In genomic region chr6:15312500-15312899, GRCh38 we compare ENCODE assay signal across 12 cellular contexts.
DNase-seq lines count a peak whose midpoint lies in the region; ATAC-seq, FAIRE-seq and TF ChIP-seq lines count a peak whose summit lies in the region.
"Had no signal": no experiment of that assay in that cellular context is flagged by ENCODE, and none has a peak within 500 bp of the region (broad histone marks: within the 10 kb centered on the region; RNA-seq: fewer than 3 reads in every experiment).

No MANE protein-coding gene starts in this region.

- peak overlapping the region; percentile 11 for H2AFZ ChIP-seq in endothelial cell of umbilical vein (ENCODE audit: low read depth, low read length)

- CTCF ChIA-PET in endothelial cell of umbilical vein (lab: Charles Lee) = interaction anchor here (1.4 kb wide), 1 partner anchor 10 kb away, joined by 3 read pairs; no protein-coding TSS in a partner anchor

- peaks cover 71% of the 10 kb centered on the region for H3K4me1 Mint-ChIP-seq in activated CD4-positive, alpha-beta T cell treated with anti-CD3 and anti-CD28 coated beads, Interleukin-2, amount 10 ng/mL, durations not matched to agents 24 days and 14 days
- peaks cover 69% of the 10 kb centered on the region for H3K4me1 Mint-ChIP-seq in stimulated activated effector memory CD8-positive, alpha-beta T cell treated with anti-CD3 and anti-CD28 coated beads, Interleukin-12 subunit alpha, Interleukin-12 subunit beta, amount 100 ng/mL, for 72 hours

- FAIRE-seq in endothelial cell of umbilical vein (lab: Jason Lieb, UNC) = peak; percentile 79
- FAIRE-seq: TTC549, urothelium cell line had no signal

- H3K79me2 ChIP-seq in endothelial cell of umbilical vein (ENCODE audit: control insufficient read depth, insufficient read depth, low read length) = peaks cover 15% of the 10 kb centered on the region

- H4K20me1 ChIP-seq in endothelial cell of umbilical vein (replicated peaks; ENCODE audit: control insufficient read depth, extremely low read depth, insufficient read depth, low read length) = no peaks in the 10 kb centered on the region

- no peaks in the 10 kb centered on the region for H3K27me3 Mint-ChIP-seq in activated CD4-positive, alpha-beta T cell treated with anti-CD3 and anti-CD28 coated beads, Interleukin-2, amount 10 ng/mL, durations not matched to agents 24 days and 14 days

- POLR2A ChIA-PET in endothelial cell of umbilical vein (lab: Charles Lee) = no interaction called here

- H3K4me3 ChIP-seq in SK-N-MC (peak overlapping the region; percentile 57; the same call in 1 of the 2 replicates), endothelial cell of umbilical vein (replicated peaks in 1 of 3; ENCODE audit: insufficient read depth in 1 of 3, low read depth in 1 of 3, low read length in 3 of 3) (peak overlapping the region in 1 of 3 experiments; percentile 4)
- H3K4me3 ChIP-seq: coronary artery had no signal

- H3K27me3 ChIP-seq in endothelial cell of umbilical vein (ENCODE audit: control insufficient read depth in 2 of 2, insufficient read depth in 2 of 2, low read length in 2 of 2) = no peaks in the 10 kb centered on the region

- peaks cover 24% of the 10 kb centered on the region for H3K36me3 Mint-ChIP-seq in activated CD4-positive, alpha-beta T cell treated with anti-CD3 and anti-CD28 coated beads, Interleukin-2, amount 10 ng/mL, durations not matched to agents 24 days and 14 days (ENCODE audit: low read depth)
- peaks cover 26% of the 10 kb centered on the region for H3K36me3 Mint-ChIP-seq in stimulated activated effector memory CD8-positive, alpha-beta T cell treated with anti-CD3 and anti-CD28 coated beads, Interleukin-12 subunit alpha, Interleukin-12 subunit beta, amount 100 ng/mL, for 72 hours

- H3K27ac ChIP-seq in SK-N-MC (no peak overlapping the region), endothelial cell of umbilical vein (ENCODE audit: insufficient read depth, low read depth, low read length) (peak overlapping the region; percentile 29)
- H3K27ac ChIP-seq: coronary artery had no signal

- H3K9me3 Mint-ChIP-seq in activated CD4-positive, alpha-beta T cell treated with anti-CD3 and anti-CD28 coated beads, Interleukin-2, amount 10 ng/mL, durations not matched to agents 24 days and 14 days = peaks cover 3% of the 10 kb centered on the region
- no peaks in the 10 kb centered on the region for H3K9me3 Mint-ChIP-seq in stimulated activated effector memory CD8-positive, alpha-beta T cell treated with anti-CD3 and anti-CD28 coated beads, Interleukin-12 subunit alpha, Interleukin-12 subunit beta, amount 100 ng/mL, for 72 hours

- no peaks in the 10 kb centered on the region for H3K9me1 ChIP-seq in endothelial cell of umbilical vein (replicated peaks; ENCODE audit: control insufficient read depth, extremely low read depth, insufficient read depth, low read length)

- H3K4me3 Mint-ChIP-seq in activated CD4-positive, alpha-beta T cell treated with anti-CD3 and anti-CD28 coated beads, Interleukin-2, amount 10 ng/mL, durations not matched to agents 24 days and 14 days = peak overlapping the region; percentile 12
- H3K4me3 Mint-ChIP-seq in stimulated activated effector memory CD8-positive, alpha-beta T cell treated with anti-CD3 and anti-CD28 coated beads, Interleukin-12 subunit alpha, Interleukin-12 subunit beta, amount 100 ng/mL, for 72 hours = no peak overlapping the region

- peak overlapping the region; percentile 85 for H3K27ac Mint-ChIP-seq in activated CD4-positive, alpha-beta T cell treated with anti-CD3 and anti-CD28 coated beads, Interleukin-2, amount 10 ng/mL, durations not matched to agents 24 days and 14 days
- H3K27ac Mint-ChIP-seq in stimulated activated effector memory CD8-positive, alpha-beta T cell treated with anti-CD3 and anti-CD28 coated beads, Interleukin-12 subunit alpha, Interleukin-12 subunit beta, amount 100 ng/mL, for 72 hours = peak overlapping the region; percentile 4

- peaks cover 38% of the 10 kb centered on the region for H3K4me1 ChIP-seq in endothelial cell of umbilical vein (ENCODE audit: control insufficient read depth, extremely low read depth, insufficient read depth, low read length)

- H3K36me3 ChIP-seq in SK-N-MC (ENCODE audit: insufficient read depth, low read length) = no peaks in the 10 kb centered on the region
- H3K36me3 ChIP-seq in endothelial cell of umbilical vein (ENCODE audit: control insufficient read depth in 2 of 2, extremely low read depth in 1 of 2, insufficient read depth in 2 of 2, low read length in 2 of 2) = no peaks in the 10 kb centered on the region

- peak overlapping the region; percentile 31 for H3K4me2 ChIP-seq in endothelial cell of umbilical vein (ENCODE audit: insufficient read depth, low read length)

- peak; percentile 68 for DNase-seq in activated CD4-positive, alpha-beta T cell treated with anti-CD3 and anti-CD28 coated beads, Interleukin-2, amount 10 ng/mL, durations not matched to agents 24 days and 14 days
- DNase-seq in activated CD4-positive, alpha-beta T cell treated with anti-CD3 and anti-CD28 coated beads for 1 hour = no peak
- no peak for DNase-seq in SK-N-MC (ENCODE audit: low read depth, low spot score)
- DNase-seq in endothelial cell of umbilical vein (ENCODE audit: low read depth, low spot score) = peak; percentile 70
- DNase-seq in stimulated activated effector memory CD8-positive, alpha-beta T cell treated with anti-CD3 and anti-CD28 coated beads, Interleukin-12 subunit alpha, Interleukin-12 subunit beta, amount 100 ng/mL, for 72 hours (ENCODE audit: low spot score in 2 of 2) = no peak
- DNase-seq in stimulated activated CD8-positive, alpha-beta memory T cell treated with anti-CD3 and anti-CD28 coated beads, Interleukin-4, amount 100 ng/mL, for 48 hours = no peak
- no peak for DNase-seq in SHP77 (lab: John Stamatoyannopoulos, UW)
- no peak for DNase-seq in NCI-H2196 (lab: John Stamatoyannopoulos, UW; ENCODE audit: unreplicated experiment)
- DNase-seq: NCI-H146 had no signal

- peak; percentile 57 for ATAC-seq in stimulated activated effector memory CD8-positive, alpha-beta T cell treated with anti-CD3 and anti-CD28 coated beads, Interleukin-12 subunit alpha, Interleukin-12 subunit beta, amount 100 ng/mL, for 72 hours

- intact Hi-C loops in activated CD4-positive, alpha-beta T cell treated with anti-CD3 and anti-CD28 coated beads, Interleukin-2, amount 10 ng/mL, durations not matched to agents 24 days and 14 days (cut with micrococcal nuclease) = loop anchor here (2.0 kb wide), 1 partner anchor 14 kb away; no protein-coding TSS in a partner anchor
- intact Hi-C loops in endothelial cell of umbilical vein (cut with micrococcal nuclease) = no loop called here

- dilution Hi-C loops in endothelial cell of umbilical vein (cut with MboI; ENCODE audit: extremely low pct_ligation_motif_present, low sequenced_read_pairs) = no loop called here

- TF ChIP-seq POLR2A in endothelial cell of umbilical vein (IDR thresholded peaks at IDR 0.05; ENCODE audit: low read depth, low read length) = no peak

- no TSS peak for BruUV-seq in endothelial cell of umbilical vein (replicated peaks; lab: Mats Ljungman, UMichigan)

- TF ChIP-seq CTCF in endothelial cell of umbilical vein (IDR thresholded peaks at IDR 0.05; ENCODE audit: extremely low read depth in 1 of 2, insufficient read depth in 1 of 2, low read depth in 1 of 2, low read length in 2 of 2) = no peak

- no peaks in the 10 kb centered on the region for H3K9me3 ChIP-seq in SK-N-MC (ENCODE audit: low read depth, low read length)
- H3K9me3 ChIP-seq in endothelial cell of umbilical vein (replicated peaks; ENCODE audit: control insufficient read depth, insufficient read depth, low read length) = no peaks in the 10 kb centered on the region

- H3K9ac ChIP-seq in SK-N-MC (ENCODE audit: insufficient read length) (no peak overlapping the region), endothelial cell of umbilical vein (replicated peaks; ENCODE audit: extremely low read depth, insufficient read depth, low read length) (no peak overlapping the region)

TF ChIP-seq in endothelial cell of umbilical vein, 7 proteins besides CTCF, POLR2A, EP300 and RAD21:
- TF ChIP-seq JUN (IDR thresholded peaks at IDR 0.05; ENCODE audit: borderline replicate concordance, insufficient read depth, insufficient read length, low read depth) = peak; percentile 54
- no peak for TF ChIP-seq POLR2AphosphoS5 (IDR thresholded peaks at IDR 0.05; ENCODE audit: insufficient read depth, low read depth, low read length)
- peak; percentile 75 for TF ChIP-seq FOS (IDR thresholded peaks at IDR 0.05; ENCODE audit: borderline replicate concordance, insufficient read depth, low read length)

Comparison
In these comparisons a context has a peak if more than half of its experiments do, and no peak if none do; other contexts are left out.
1. DNase-seq: peak in activated CD4-positive, alpha-beta T cell treated with anti-CD3 and anti-CD28 coated beads, Interleukin-2, amount 10 ng/mL, durations not matched to agents 24 days and 14 days (single experiment) and endothelial cell of umbilical vein (single experiment); none in activated CD4-positive, alpha-beta T cell treated with anti-CD3 and anti-CD28 coated beads for 1 hour (single experiment), SK-N-MC (single experiment), stimulated activated effector memory CD8-positive, alpha-beta T cell treated with anti-CD3 and anti-CD28 coated beads, Interleukin-12 subunit alpha, Interleukin-12 subunit beta, amount 100 ng/mL, for 72 hours (0 of 2), stimulated activated CD8-positive, alpha-beta memory T cell treated with anti-CD3 and anti-CD28 coated beads, Interleukin-4, amount 100 ng/mL, for 48 hours (single experiment), SHP77 (0 of 2) and NCI-H2196 (single experiment).